In genomic region chr15:81211376-81211775, GRCh38 we compare ENCODE assay signal across 21 cellular contexts. TPM values are rescaled to one million over a fixed set of nuclear protein-coding genes. Genes with fewer than 3 reads are reported as not detected.
"Had no signal": no experiment of that assay in that cellular context is flagged by ENCODE, and none has a peak within 500 bp of the region (broad histone marks: within the 10 kb centered on the region; RNA-seq: fewer than 3 reads in every experiment).

No MANE protein-coding gene starts in this region.

- H3K36me3 ChIP-seq: neutrophil, thyroid gland, upper lobe of left lung, uterus had no signal

- H3K4me3 ChIP-seq: coronary artery, hepatocyte, mucosa of descending colon, psoas muscle, smooth muscle cell, thyroid gland, upper lobe of left lung, uterus had no signal

- DNase-seq: effector CD8-positive, alpha-beta T cell; foreskin fibroblast; head of caudate nucleus; kidney; left colon; mammary epithelial cell; mucosa of descending colon; naive thymus-derived CD8-positive, alpha-beta T cell; retina; stimulated activated CD4-positive, alpha-beta T cell treated with anti-CD3 and anti-CD28 coated beads, Interleukin-2, amount 100 ng/mL, for 48 hours; stimulated activated naive CD4-positive, alpha-beta T cell treated with Interleukin-2 at 50 U/mL for 16 hours; upper lobe of left lung; uterus had no signal

- H3K4me3 Mint-ChIP-seq: naive thymus-derived CD8-positive, alpha-beta T cell had no signal

- H3K9me3 ChIP-seq: mucosa of descending colon, neutrophil, thyroid gland had no signal

- H3K4me1 ChIP-seq: psoas muscle, thyroid gland, upper lobe of left lung, uterus had no signal

- H3K27ac ChIP-seq: hepatocyte, neutrophil, psoas muscle, thyroid gland, upper lobe of left lung, uterus had no signal

- H3K4me1 Mint-ChIP-seq: naive thymus-derived CD8-positive, alpha-beta T cell had no signal

- ATAC-seq: esophagus mucosa; left colon; mucosa of descending colon; naive thymus-derived CD8-positive, alpha-beta T cell had no signal

- H3K27me3 ChIP-seq: hepatocyte, neutrophil, thyroid gland, upper lobe of left lung, uterus had no signal

- H3K27ac Mint-ChIP-seq: naive thymus-derived CD8-positive, alpha-beta T cell had no signal

RNA-seq across cellular contexts. Expression of gene IL16, which starts 14.7 kb away (rescaled TPM):
- polyA plus RNA-seq: neural cell had no signal
